ENCODE assay signal across 13 cellular contexts in the genomic region with DNA sequence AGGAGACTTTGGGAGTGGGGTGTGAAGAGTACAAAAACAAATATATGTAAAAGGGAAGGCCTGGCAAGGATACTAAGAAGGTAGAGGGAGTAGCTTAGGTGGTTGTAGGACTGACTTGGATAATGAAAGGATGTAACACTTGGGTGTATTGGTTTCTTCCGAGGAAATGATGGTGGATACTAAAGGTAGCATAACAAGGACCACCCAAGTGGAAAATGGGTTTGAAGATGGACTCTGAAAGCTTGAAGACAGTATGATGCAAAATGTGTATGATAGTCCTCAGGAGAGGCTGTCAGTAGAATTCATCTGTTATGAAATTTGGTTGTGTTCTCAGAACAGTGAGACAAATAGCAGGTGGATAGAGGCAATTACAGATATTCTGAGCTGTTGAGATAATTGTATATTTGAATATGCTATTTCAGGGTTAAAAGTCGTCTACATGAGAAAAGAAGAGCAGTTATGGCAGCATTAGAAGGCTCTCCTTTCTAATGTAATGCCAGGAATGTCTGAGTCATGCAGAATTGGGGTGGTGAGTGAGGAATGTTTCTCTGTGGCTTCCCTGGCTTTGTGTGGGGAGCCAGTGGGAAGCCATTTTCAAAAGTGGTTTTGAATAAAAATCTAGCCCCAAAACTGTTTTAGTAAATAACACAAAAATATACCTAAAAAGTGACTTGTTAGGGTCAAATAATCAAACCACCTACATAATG.
DNase-seq lines count a peak whose midpoint lies in the region; ATAC-seq, FAIRE-seq and TF ChIP-seq lines count a peak whose summit lies in the region.
"Had no signal": no experiment of that assay in that cellular context is flagged by ENCODE, and none has a peak within 500 bp of the region (broad histone marks: within the 10 kb centered on the region; RNA-seq: fewer than 3 reads in every experiment).

No MANE protein-coding gene starts in this region.

- dilution Hi-C loops in mammary epithelial cell (cut with HindIII; ENCODE audit: low sequenced_read_pairs): no loop called here

- WGBS in mammary epithelial cell (ENCODE audit: low coverage, missing lambda C conversion rate): 57% methylated on average over 2 of the region's 2 CpGs

- CTCF ChIA-PET in mammary epithelial cell (lab: Charles Lee; ENCODE audit: low non-redundant PET): no interaction called here

- H4K20me1 ChIP-seq in mammary epithelial cell (ENCODE audit: insufficient read depth, low read length): no peaks in the 10 kb centered on the region

- H3K9me3 ChIP-seq in mammary epithelial cell (replicated peaks; ENCODE audit: insufficient read depth, low read length): no peaks in the 10 kb centered on the region
- H3K9me3 ChIP-seq: lower lobe of right lung, upper lobe of left lung had no signal

- DNase-seq in AG08395 (ENCODE audit: low spot score) (peak; percentile 91), HTR-8/SVneo (ENCODE audit: insufficient read length, low spot score) (peak; percentile 64), mammary epithelial cell (peak; percentile 73), kidney epithelial cell (ENCODE audit: low read depth) (peak; percentile 63), NCI-H2196 treated with DMSO at 0.1 percent for 48 hours (lab: John Stamatoyannopoulos, UW; ENCODE audit: unreplicated experiment) (no peak)
- no peak for DNase-seq in activated CD8-positive, alpha-beta memory T cell treated with anti-CD3 and anti-CD28 coated beads for 24 hours
- DNase-seq: activated CD8-positive, alpha-beta T cell treated with anti-CD3 and anti-CD28 coated beads for 36 hours; CD8-positive, alpha-beta T cell; Kasumi-1; lower lobe of right lung; upper lobe of left lung had no signal

- ATAC-seq in HG02973 (IDR thresholded peaks at IDR 0.05; ENCODE audit: unreplicated experiment) (no peak), HG02588 (IDR thresholded peaks at IDR 0.05; ENCODE audit: unreplicated experiment) (no peak)
- ATAC-seq: activated CD8-positive, alpha-beta T cell treated with anti-CD3 and anti-CD28 coated beads for 36 hours; CD8-positive, alpha-beta T cell; lower lobe of right lung had no signal

- H3K4me3 ChIP-seq in mammary epithelial cell (replicated peaks in 1 of 3; ENCODE audit: insufficient read depth in 1 of 3, low read depth in 2 of 3, low read length in 3 of 3) (no peak overlapping the region), kidney epithelial cell (ENCODE audit: low read depth, low read length) (no peak overlapping the region)
- H3K4me3 ChIP-seq: lower lobe of right lung, upper lobe of left lung had no signal

- no TSS peak for BruUV-seq in mammary epithelial cell (replicated peaks; lab: Mats Ljungman, UMichigan)

- H3K27ac ChIP-seq in mammary epithelial cell (ENCODE audit: insufficient read depth, low read depth, low read length): peak overlapping the region; percentile 79
- H3K27ac ChIP-seq: lower lobe of right lung, upper lobe of left lung had no signal

- in situ Hi-C loops in mammary epithelial cell (cut with MboI; ENCODE audit: low sequenced_read_pairs in 2 of 2): no loop called here

- peaks cover 8% of the 10 kb centered on the region for H3K79me2 ChIP-seq in mammary epithelial cell (ENCODE audit: insufficient read depth, low read length)

- H2AFZ ChIP-seq in mammary epithelial cell (ENCODE audit: low read depth, low read length): no peak overlapping the region

- H3K27me3 ChIP-seq in mammary epithelial cell (ENCODE audit: insufficient read depth, low read length) (no peaks in the 10 kb centered on the region), kidney epithelial cell (ENCODE audit: control insufficient read depth, insufficient read depth, low read length) (no peaks in the 10 kb centered on the region)
- H3K27me3 ChIP-seq: upper lobe of left lung had no signal

- FAIRE-seq in HTR-8/SVneo (lab: Jason Lieb, UNC): peak; percentile 4

- H3K9ac ChIP-seq in mammary epithelial cell (ENCODE audit: insufficient read depth, low read length): no peak overlapping the region

- TF ChIP-seq CTCF in mammary epithelial cell (conservative IDR thresholded peaks at IDR 0.05 in 1 of 2, IDR thresholded peaks at IDR 0.05 in 1 of 2; ENCODE audit: extremely low read depth in 1 of 2, insufficient read depth in 1 of 2, low read depth in 1 of 2, low read length in 2 of 2): no peak
- no peak for TF ChIP-seq CTCF in kidney epithelial cell (IDR thresholded peaks at IDR 0.05; ENCODE audit: insufficient read depth, low read length, poor library complexity, severe bottlenecking)

- H3K36me3 ChIP-seq in mammary epithelial cell (ENCODE audit: insufficient read depth, low read length) (no peaks in the 10 kb centered on the region), kidney epithelial cell (ENCODE audit: control insufficient read depth, insufficient read depth, low read length) (no peaks in the 10 kb centered on the region)
- H3K36me3 ChIP-seq: lower lobe of right lung, upper lobe of left lung had no signal

- peak overlapping the region; percentile 54 for H3K4me2 ChIP-seq in mammary epithelial cell (ENCODE audit: insufficient read depth, low read depth, low read length)

- intact Hi-C loops in mammary epithelial cell (cut with micrococcal nuclease): loop anchor here (1.0 kb wide), 1 partner anchor 75 kb away; a partner anchor contains a TSS

- peaks cover 25% of the 10 kb centered on the region for H3K4me1 ChIP-seq in mammary epithelial cell (ENCODE audit: insufficient read depth, low read length)
- H3K4me1 ChIP-seq: lower lobe of right lung, upper lobe of left lung had no signal

Comparison
In these comparisons a context has a peak if more than half of its experiments do, and no peak if none do; other contexts are left out.
1. DNase-seq: peak in AG08395 (single experiment), HTR-8/SVneo (single experiment), mammary epithelial cell (single experiment) and kidney epithelial cell (single experiment); none in NCI-H2196 treated with DMSO at 0.1 percent for 48 hours (single experiment) and activated CD8-positive, alpha-beta memory T cell treated with anti-CD3 and anti-CD28 coated beads for 24 hours (single experiment).